Comparison of ENCODE assay signal across 2 cellular contexts in genomic region chr11:129987950-129988349, GRCh38.
TF ChIP-seq lines count a peak whose summit lies in the region.

No MANE protein-coding gene starts in this region.

TF ChIP-seq in HepG2, 621 proteins besides CTCF, POLR2A, EP300 and RAD21:
- TF ChIP-seq MAFK (conservative IDR thresholded peaks at IDR 0.05 in 1 of 2, IDR thresholded peaks at IDR 0.05 in 1 of 2; ENCODE audit: low read length in 2 of 2) (peak; percentile 48 to 73), HMG20A (CRISPR knock-in tag; IDR thresholded peaks at IDR 0.05; ENCODE audit: borderline replicate concordance) (no peak), FOSL2 (CRISPR knock-in tag; IDR thresholded peaks at IDR 0.05) (no peak), ZNF446 (CRISPR knock-in tag; IDR thresholded peaks at IDR 0.05) (no peak), MAFF (IDR thresholded peaks at IDR 0.05; ENCODE audit: low read depth, low read length) (peak; percentile 47; the same call in 1 of the 2 replicates), ZNF432 (CRISPR knock-in tag; IDR thresholded peaks at IDR 0.05; ENCODE audit: borderline replicate concordance) (no peak), ARID3A (IDR thresholded peaks at IDR 0.05; ENCODE audit: low read depth, low read length) (no peak), ZNF883 (CRISPR knock-in tag; IDR thresholded peaks at IDR 0.05; ENCODE audit: not compliant biosample characterization) (no peak), ZNF382 (CRISPR knock-in tag; IDR thresholded peaks at IDR 0.05; ENCODE audit: borderline replicate concordance) (no peak)

TF ChIP-seq in K562, 482 proteins besides CTCF, POLR2A, EP300 and RAD21:
- TF ChIP-seq MAFF (IDR thresholded peaks at IDR 0.05; ENCODE audit: low read length) (peak; percentile 35; the same call in 1 of the 2 replicates), RBM14 (IDR thresholded peaks at IDR 0.05; ENCODE audit: borderline replicate concordance, insufficient read depth, low read depth, low read length) (no peak), ZBTB5 (IDR thresholded peaks at IDR 0.05) (no peak), ARID4B (CRISPR knock-in tag; IDR thresholded peaks at IDR 0.05) (no peak), C11orf30 (IDR thresholded peaks at IDR 0.05; ENCODE audit: low read depth) (peak; percentile 63; the same call in 1 of the 2 replicates), MAFG (tag; conservative IDR thresholded peaks at IDR 0.05) (peak; percentile 59), MAX (CRISPR knock-in tag; IDR thresholded peaks at IDR 0.05) (no peak), ZNF644 (tag; IDR thresholded peaks at IDR 0.05; ENCODE audit: low read depth) (no peak), ZNF316 (IDR thresholded peaks at IDR 0.05) (peak; percentile 83)
